In genomic region chrX:30654386-30654785, GRCh38 we compare ENCODE assay signal across 7 cellular contexts. TPM values are rescaled to one million over a fixed set of nuclear protein-coding genes. Genes with fewer than 3 reads are reported as not detected.
DNase-seq lines count a peak whose midpoint lies in the region; ATAC-seq, FAIRE-seq and TF ChIP-seq lines count a peak whose summit lies in the region.
"Not testable (repeated sequence)": the region's sequence is repeated elsewhere in the genome, so short reads cannot be mapped to it uniquely, and the experiment has no call there.

No MANE protein-coding gene starts in this region.

- not testable (repeated sequence) for H2AFZ ChIP-seq in OCI-LY1 (ENCODE audit: low read length); GM12878 (ENCODE audit: control insufficient read depth, low read depth, low read length)

- peak overlapping the region; percentile 86 for H3K9ac ChIP-seq in OCI-LY1 (ENCODE audit: low read length)
- not testable (repeated sequence) for H3K9ac ChIP-seq in GM12878 (ENCODE audit: control insufficient read depth, insufficient read depth, low read length); mucosa of rectum (ENCODE audit: low read depth in 1 of 2, low read length in 2 of 2)

- H3K4me2 ChIP-seq in OCI-LY1 (ENCODE audit: low read length) (peak overlapping the region; percentile 94), GM12878 (ENCODE audit: control insufficient read depth, insufficient read depth) (peak overlapping the region; percentile 52)

- H3F3A ChIP-seq in OCI-LY1 (ENCODE audit: insufficient read depth, low read length): not testable (repeated sequence)

- not testable (repeated sequence) for H3K27me3 ChIP-seq in OCI-LY1 (ENCODE audit: insufficient read depth, low read length); GM12878 (replicated peaks in 1 of 2; ENCODE audit: control insufficient read depth in 2 of 2, insufficient read depth in 2 of 2, low read length in 1 of 2); mucosa of rectum (ENCODE audit: control insufficient read depth in 2 of 2, insufficient read depth in 2 of 2, low read length in 2 of 2)

- not testable (repeated sequence) for TF ChIP-seq CTCF in GM12864 (IDR thresholded peaks at IDR 0.05; ENCODE audit: low read depth, low read length, missing control alignments); OCI-LY1 (IDR thresholded peaks at IDR 0.05; ENCODE audit: low read length); GM12878 (IDR thresholded peaks at IDR 0.05 in 2 of 3, conservative IDR thresholded peaks at IDR 0.05 in 1 of 3; ENCODE audit: control insufficient read depth in 2 of 3, extremely low read depth in 1 of 3, insufficient read depth in 1 of 3, low read depth in 3 of 3, low read length in 3 of 3); fibroblast of mammary gland (conservative IDR thresholded peaks at IDR 0.05; ENCODE audit: control insufficient read depth, insufficient read depth, low read depth, low read length)

- H3K4me1 Mint-ChIP-seq in activated CD4-positive, alpha-beta memory T cell treated with anti-CD3 and anti-CD28 coated beads for 36 hours (ENCODE audit: low read depth): peaks cover 56% of the 10 kb centered on the region

- TF ChIP-seq EP300 in GM12878 (IDR thresholded peaks at IDR 0.05; ENCODE audit: borderline replicate concordance in 1 of 2, control insufficient read depth in 1 of 2, low read depth in 2 of 2, low read length in 2 of 2): not testable (repeated sequence)

- H3K4me3 Mint-ChIP-seq in activated CD4-positive, alpha-beta memory T cell treated with anti-CD3 and anti-CD28 coated beads for 36 hours: peak overlapping the region; percentile 88

- FAIRE-seq in GM12878 (lab: Jason Lieb, UNC): not testable (repeated sequence)

- H3K27ac Mint-ChIP-seq in activated CD4-positive, alpha-beta memory T cell treated with anti-CD3 and anti-CD28 coated beads for 36 hours: peak overlapping the region; percentile 92

- POLR2A ChIA-PET in activated CD4-positive, alpha-beta memory T cell treated with anti-CD3 and anti-CD28 coated beads for 36 hours (lab: Charles Lee): interaction anchor here (1.2 to 1.9 kb wide), 2 partner anchors 12 to 81 kb away, joined by 5 read pairs; no protein-coding TSS in a partner anchor
- POLR2A ChIA-PET in GM12878 (lab: Charles Lee): interaction anchor here (1.0 kb wide), 1 partner anchor 195 kb away, joined by 3 read pairs; no protein-coding TSS in a partner anchor

- not testable (repeated sequence) for TF ChIP-seq POLR2A in GM12878 (IDR thresholded peaks at IDR 0.05; ENCODE audit: low read depth, low read length)

- not testable (repeated sequence) for H3K36me3 ChIP-seq in OCI-LY1 (ENCODE audit: insufficient read depth, low read length); GM12878 (ENCODE audit: control insufficient read depth in 2 of 2, insufficient read depth in 2 of 2, low read length in 1 of 2); mucosa of rectum (ENCODE audit: control insufficient read depth in 2 of 2, insufficient read depth in 2 of 2, low read length in 2 of 2)

- H3K79me2 ChIP-seq in OCI-LY1 (ENCODE audit: insufficient read depth, low read length); GM12878 (ENCODE audit: control insufficient read depth, insufficient read depth, low read length): not testable (repeated sequence)

- CTCF ChIA-PET in activated CD4-positive, alpha-beta memory T cell treated with anti-CD3 and anti-CD28 coated beads for 36 hours (lab: Charles Lee): not testable (repeated sequence)
- CTCF ChIA-PET in GM12878 (lab: Yijun Ruan, JAX): interaction anchor here (1.1 kb wide), 1 partner anchor 10 kb away, joined by 3 read pairs; no protein-coding TSS in a partner anchor

- intact Hi-C loops in activated CD4-positive, alpha-beta memory T cell treated with anti-CD3 and anti-CD28 coated beads for 36 hours (cut with micrococcal nuclease): not testable (repeated sequence)
- intact Hi-C loops in GM12878 (cut with micrococcal nuclease; ENCODE audit: unreplicated experiment): loop anchor here (5.0 kb wide), 2 partner anchors 168 to 233 kb away; partner anchors contain the start of gene TAB3

- peaks cover 36% of the 10 kb centered on the region for H3K4me1 ChIP-seq in OCI-LY1 (ENCODE audit: insufficient read depth, low read length, severe bottlenecking)
- H3K4me1 ChIP-seq in GM12878 (ENCODE audit: control insufficient read depth, insufficient read depth, low read length); mucosa of rectum (ENCODE audit: control insufficient read depth in 2 of 2, insufficient read depth in 2 of 2, low read length in 2 of 2): not testable (repeated sequence)

- H3K36me3 Mint-ChIP-seq in activated CD4-positive, alpha-beta memory T cell treated with anti-CD3 and anti-CD28 coated beads for 36 hours: peaks cover 24% of the 10 kb centered on the region

- DNase-seq in GM12864 (ENCODE audit: low read depth); GM12878 (ENCODE audit: low read depth, low spot score); fibroblast of mammary gland (ENCODE audit: low read depth); skeletal muscle cell (ENCODE audit: low read depth): not testable (repeated sequence)
- peak; percentile 12 for DNase-seq in activated CD4-positive, alpha-beta memory T cell treated with anti-CD3 and anti-CD28 coated beads for 36 hours

- not testable (repeated sequence) for TF ChIP-seq RAD21 in GM12878 (IDR thresholded peaks at IDR 0.05; ENCODE audit: insufficient read depth, low read depth, low read length)

- RAD21 ChIA-PET in GM12878 (lab: Charles Lee; ENCODE audit: unreplicated experiment): interaction anchor here (1.0 kb wide), 1 partner anchor 81 kb away, joined by 3 read pairs; no protein-coding TSS in a partner anchor

- SMC1A ChIA-PET in GM12878 (lab: Charles Lee; ENCODE audit: uncharacterized antibody, unreplicated experiment): interaction anchor here (1.0 to 2.0 kb wide), 3 partner anchors 16 to 608 kb away, joined by 3 to 4 read pairs (median 3); no protein-coding TSS in a partner anchor

- not testable (repeated sequence) for H3K27me3 Mint-ChIP-seq in activated CD4-positive, alpha-beta memory T cell treated with anti-CD3 and anti-CD28 coated beads for 36 hours

- H3K9me2 ChIP-seq in OCI-LY1 (ENCODE audit: low read depth, low read length): not testable (repeated sequence)

- H3K9me3 Mint-ChIP-seq in activated CD4-positive, alpha-beta memory T cell treated with anti-CD3 and anti-CD28 coated beads for 36 hours: not testable (repeated sequence)

- BruUV-seq in GM12878 (replicated peaks; lab: Mats Ljungman, UMichigan): not testable (repeated sequence)

- peak overlapping the region; percentile 83 for H3K4me3 ChIP-seq in GM12864 (ENCODE audit: low read depth, low read length)
- peak overlapping the region; percentile 95 for H3K4me3 ChIP-seq in OCI-LY1 (ENCODE audit: low read depth, low read length, poor library complexity, severe bottlenecking)
- H3K4me3 ChIP-seq in GM12878: peak overlapping the region; percentile 67
- H3K4me3 ChIP-seq in fibroblast of mammary gland (ENCODE audit: control insufficient read depth, low read depth, low read length): peak overlapping the region; percentile 69
- peak overlapping the region in 1 of 2 donors; percentile 80 for H3K4me3 ChIP-seq in mucosa of rectum (ENCODE audit: low read length in 2 of 2)
- H3K4me3 ChIP-seq in skeletal muscle cell (ENCODE audit: low read depth, low read length): peak overlapping the region; percentile 62

- H4K20me1 ChIP-seq in OCI-LY1 (ENCODE audit: insufficient read depth, low read length); GM12878 (ENCODE audit: control insufficient read depth, insufficient read depth): not testable (repeated sequence)

- not testable (repeated sequence) for H3K27ac ChIP-seq in OCI-LY1 (ENCODE audit: low read depth, low read length, poor library complexity, severe bottlenecking)
- H3K27ac ChIP-seq in GM12878 (ENCODE audit: control insufficient read depth, insufficient read depth) (peak overlapping the region; percentile 51), mucosa of rectum (ENCODE audit: low read depth in 2 of 2, low read length in 2 of 2) (peak overlapping the region; percentile 60 to 80)

- 56% methylated on average over 13 of the region's 13 CpGs for WGBS in GM12878 (ENCODE audit: insufficient coverage, insufficient replicate concordance, low lambda C conversion rate, missing lambda C conversion rate)

- H3K9me3 ChIP-seq in OCI-LY1 (ENCODE audit: low read length); GM12878 (replicated peaks; ENCODE audit: control insufficient read depth, insufficient read depth, low read length); mucosa of rectum (ENCODE audit: control insufficient read depth in 2 of 2, low read length in 2 of 2): not testable (repeated sequence)

- not testable (repeated sequence) for ATAC-seq in GM12878

- in situ Hi-C loops in GM12878 (cut with MboI): not testable (repeated sequence)

RNA-seq across cellular contexts. Expression of gene GK, which starts 1.2 kb away (rescaled TPM):
- total RNA-seq in activated CD4-positive, alpha-beta memory T cell treated with anti-CD3 and anti-CD28 coated beads for 36 hours: 100 to 1,000 TPM in 1 of 2 experiments, 10 to 100 TPM in 1; 95.2 to 100 TPM
- total RNA-seq in GM12878 (2013; cell fraction: nucleolus; rRNA removed): 13.3 and 14.2 TPM in 2 replicates
- 8.9 and 11.7 TPM in 2 replicates for total RNA-seq in GM12878 (2014; rRNA removed)
- 11.8 and 12.1 TPM in 2 replicates for total RNA-seq in GM12878 (2014; rRNA removed; fragmentation: Illumina TruSeq; extraction: Trizol)
- 10.5 and 11.2 TPM in 2 replicates for total RNA-seq in GM12878 (2021)
- polyA plus RNA-seq in GM12878 (2011; ENCODE audit: low read depth): 4.5 TPM
- polyA plus RNA-seq in GM12878 (2011; rRNA removed): 11.2 and 15.5 TPM in 2 replicates
- 4.4 and 4.5 TPM in 2 replicates for polyA plus RNA-seq in GM12878 (2011; cell fraction: cytosol; rRNA removed)
- 10.1 and 10.3 TPM in 2 replicates for polyA plus RNA-seq in GM12878 (2011; cell fraction: nucleus; rRNA removed)
- polyA plus RNA-seq in GM12878 (2012): 7.0 and 7.9 TPM in 2 replicates
- 9.0 and 12.0 TPM in 2 replicates for polyA plus RNA-seq in GM12878 (2014; fragmentation: Illumina TruSeq; extraction: Trizol)
- polyA plus RNA-seq in GM12878 (2014; fragmentation: Nextera tagmentation; extraction: Ambion mirVana): 1 to 10 TPM; 6.3 to 8.5 TPM
- 8.8 and 11.0 TPM in 2 replicates for polyA plus RNA-seq in GM12878 (2014; rRNA removed)
- polyA plus RNA-seq in GM12878 (2016; fragmentation: Nextera tagmentation; extraction: Ambion mirVana): 10 to 100 TPM; 20.8 to 22.3 TPM
- polyA minus RNA-seq in GM12878 (2011; rRNA and poly(A)+ RNA removed): 8.0 and 12.6 TPM in 2 replicates
- polyA minus RNA-seq in GM12878 (2011; cell fraction: cytosol; rRNA and poly(A)+ RNA removed): 2.1 and 4.2 TPM in 2 replicates
- 7.7 and 10.3 TPM in 2 replicates for polyA minus RNA-seq in GM12878 (2011; cell fraction: nucleus; rRNA and poly(A)+ RNA removed)

Comparison
In these comparisons a context has a peak if more than half of its experiments do, and no peak if none do; other contexts are left out.
1. RNA of gene GK, which starts 1.2 kb away (total RNA-seq): 95.2 to 100 TPM in activated CD4-positive, alpha-beta memory T cell treated with anti-CD3 and anti-CD28 coated beads for 36 hours; 8.9 to 14.2 TPM in GM12878; every median in the first group is over 4 times any median in the second.